In the genomic region with DNA sequence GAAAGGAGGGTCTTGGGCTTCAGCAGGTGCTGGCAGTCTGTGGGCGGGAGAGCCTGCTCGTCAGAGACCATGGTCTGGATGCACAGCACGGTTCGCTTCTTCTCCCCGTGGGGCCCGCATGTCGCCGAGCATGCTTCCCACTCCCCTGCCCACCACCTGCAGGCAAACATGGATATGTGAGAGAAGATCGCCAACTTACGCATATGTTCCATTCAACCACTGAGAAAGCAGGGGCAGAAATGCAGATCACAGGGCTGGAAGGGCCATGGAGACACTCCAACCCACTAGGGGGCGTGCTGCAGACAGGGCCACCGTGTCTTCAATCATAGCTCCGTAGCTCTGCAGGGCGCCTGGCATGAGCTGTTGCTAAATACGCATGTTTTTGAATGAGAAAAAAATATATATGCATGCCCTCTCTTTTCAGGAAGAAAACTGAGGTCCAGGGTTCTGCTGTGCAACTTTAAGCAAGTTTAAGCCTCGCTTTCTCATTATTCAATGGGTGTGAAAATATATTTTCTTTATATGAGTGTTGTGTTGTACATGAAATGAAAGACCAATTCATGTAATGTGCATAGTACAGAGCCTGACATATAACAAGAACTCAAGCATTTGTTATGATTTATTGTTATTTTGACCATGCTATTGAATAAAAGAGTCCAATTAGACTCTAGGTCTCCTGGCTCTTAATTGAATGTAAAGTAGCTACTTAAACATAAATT, we compare ENCODE assay signal across 8 cellular contexts.
DNase-seq lines count a peak whose midpoint lies in the region; ATAC-seq and TF ChIP-seq lines count a peak whose summit lies in the region.

No MANE protein-coding gene starts in this region.

- H3K27ac ChIP-seq in DND-41 (ENCODE audit: low read length) (no peak overlapping the region), GM23338 (ENCODE audit: low read depth) (no peak overlapping the region)

- H3K4me3 Mint-ChIP-seq in GM23338 (no peak overlapping the region), mesothelial cell of epicardium (no peak overlapping the region)

- TF ChIP-seq CTCF in DND-41 (IDR thresholded peaks at IDR 0.05; ENCODE audit: borderline replicate concordance, extremely low read depth, low read length, poor library complexity, severe bottlenecking) (peak; percentile 59), GM23338 (conservative IDR thresholded peaks at IDR 0.05; ENCODE audit: low read depth in 2 of 2) (peak; percentile 94 to 95), mesothelial cell of epicardium (IDR thresholded peaks at IDR 0.05; ENCODE audit: unreplicated experiment) (peak; percentile 38), omental fat pad (IDR thresholded peaks at IDR 0.05) (no peak)

- H3K4me2 ChIP-seq in DND-41 (ENCODE audit: insufficient read depth, low read length), result no peak overlapping the region
- H3K4me2 ChIP-seq in GM23338, result no peak overlapping the region

- no peaks in the 10 kb centered on the region for H3K36me3 ChIP-seq in DND-41 (ENCODE audit: insufficient read depth, low read length)
- H3K36me3 ChIP-seq in GM23338 (ENCODE audit: insufficient read depth), result no peaks in the 10 kb centered on the region

- peak; percentile 15 for DNase-seq in DND-41
- DNase-seq in GM23338 (ENCODE audit: low spot score), result peak; percentile 91
- peak; percentile 15 for DNase-seq in NOMO-1 treated with dmso at 0.1 percent for 144 hours (lab: John Stamatoyannopoulos, UW; ENCODE audit: unreplicated experiment)
- DNase-seq in activated naive CD4-positive, alpha-beta T cell treated with anti-CD3 and anti-CD28 coated beads, Interleukin-2, amount 50 U/mL, for 16 hours, result peak; percentile 29
- no peak for DNase-seq in mesothelial cell of epicardium (ENCODE audit: low spot score in 2 of 2, unreplicated experiment in 2 of 2)
- DNase-seq in midbrain (lab: John Stamatoyannopoulos, UW), result no peak
- no peak for DNase-seq in omental fat pad (ENCODE audit: low spot score)
- no peak for DNase-seq in OCI-M2 (lab: John Stamatoyannopoulos, UW; ENCODE audit: unreplicated experiment)

- H3K4me1 ChIP-seq in DND-41 (ENCODE audit: insufficient read depth, low read length) (no peaks in the 10 kb centered on the region), GM23338 (ENCODE audit: insufficient read depth) (0 out of 2 replicates have a peak, but pooled peaks cover 4% of the 10 kb centered on the region)

- no peaks in the 10 kb centered on the region for H3K27me3 Mint-ChIP-seq in GM23338 (ENCODE audit: insufficient read depth, low read depth, poor library complexity)
- H3K27me3 Mint-ChIP-seq in mesothelial cell of epicardium (ENCODE audit: low read depth), result no peaks in the 10 kb centered on the region

- H3K27ac Mint-ChIP-seq in GM23338 (no peak overlapping the region), mesothelial cell of epicardium (no peak overlapping the region)

- H3K79me2 ChIP-seq in DND-41 (ENCODE audit: insufficient read depth, low read length) (no peaks in the 10 kb centered on the region), GM23338 (replicated peaks; ENCODE audit: insufficient read depth) (no peaks in the 10 kb centered on the region)

- no peaks in the 10 kb centered on the region for H3K27me3 ChIP-seq in DND-41 (ENCODE audit: insufficient read depth, low read length, poor library complexity)
- H3K27me3 ChIP-seq in GM23338 (ENCODE audit: insufficient read depth), result no peaks in the 10 kb centered on the region

- no peaks in the 10 kb centered on the region for H3F3A ChIP-seq in GM23338 (replicated peaks; ENCODE audit: low read depth)

- ATAC-seq in DND-41 (ENCODE audit: insufficient read depth, low read depth) (0 out of 3 replicates have a peak, but pooled peaks have one; percentile 48), GM23338 (peak; percentile 99), omental fat pad (ENCODE audit: low FRiP score) (no peak)

- H3K4me3 ChIP-seq in DND-41 (ENCODE audit: low read depth in 1 of 2, low read length in 2 of 2) (no peak overlapping the region), GM23338 (no peak overlapping the region)

- H4K20me1 ChIP-seq in DND-41 (ENCODE audit: insufficient read depth, low read length) (no peaks in the 10 kb centered on the region), GM23338 (replicated peaks; ENCODE audit: insufficient read depth) (no peaks in the 10 kb centered on the region)

- H3K4me1 Mint-ChIP-seq in GM23338 (peaks cover 2% of the 10 kb centered on the region; the same call in 1 of the 3 replicates), mesothelial cell of epicardium (no peaks in the 10 kb centered on the region)

- H3K9me3 Mint-ChIP-seq in GM23338, result no peaks in the 10 kb centered on the region
- no peaks in the 10 kb centered on the region for H3K9me3 Mint-ChIP-seq in mesothelial cell of epicardium

- no peaks in the 10 kb centered on the region for H3K9me2 ChIP-seq in GM23338 (ENCODE audit: insufficient read depth)

- no peak overlapping the region for H3K9ac ChIP-seq in DND-41 (ENCODE audit: low read depth, low read length)

- H3K36me3 Mint-ChIP-seq in GM23338 (ENCODE audit: low read depth) (no peaks in the 10 kb centered on the region), mesothelial cell of epicardium (no peaks in the 10 kb centered on the region)

- H3K9me3 ChIP-seq in DND-41 (ENCODE audit: insufficient read depth, low read length, severe bottlenecking), result no peaks in the 10 kb centered on the region

- H2AFZ ChIP-seq in DND-41 (ENCODE audit: low read depth, low read length) (no peak overlapping the region), GM23338 (0 out of 2 replicates have a peak overlapping the region, but pooled peaks have one; percentile 53)

TF ChIP-seq in GM23338, 12 proteins besides CTCF, POLR2A, EP300 and RAD21:
- TF ChIP-seq NANOG (IDR thresholded peaks at IDR 0.05; ENCODE audit: borderline replicate concordance) (no peak), ZNF114 (CRISPR knock-in tag; IDR thresholded peaks at IDR 0.05) (no peak), EZH2phosphoT487 (IDR thresholded peaks at IDR 0.05; ENCODE audit: unreplicated experiment) (no peak), CREB1 (CRISPR knock-in tag; IDR thresholded peaks at IDR 0.05; ENCODE audit: low read depth) (peak; percentile 31; the same call in 1 of the 2 replicates), ZNF462 (CRISPR knock-in tag; IDR thresholded peaks at IDR 0.05) (peak; percentile 53; the same call in 1 of the 2 replicates), ZNF331 (CRISPR knock-in tag; IDR thresholded peaks at IDR 0.05; ENCODE audit: low read depth) (peak; percentile 48; the same call in 1 of the 2 replicates), EZH2 (IDR thresholded peaks at IDR 0.05; ENCODE audit: low read depth, unreplicated experiment) (no peak)

Comparison
In these comparisons a context has a peak if more than half of its experiments do, and no peak if none do; other contexts are left out.
1. DNase-seq: peak in DND-41 (single experiment), GM23338 (single experiment), NOMO-1 treated with dmso at 0.1 percent for 144 hours (single experiment) and activated naive CD4-positive, alpha-beta T cell treated with anti-CD3 and anti-CD28 coated beads, Interleukin-2, amount 50 U/mL, for 16 hours (single experiment); none in mesothelial cell of epicardium (0 of 2), midbrain (single experiment), omental fat pad (single experiment) and OCI-M2 (single experiment).
2. CTCF ChIP-seq: peak in DND-41 (single experiment), GM23338 (2 of 2) and mesothelial cell of epicardium (single experiment); none in omental fat pad (0 of 3).